In genomic region chr17:50977487-50978159, GRCh38 we compare ENCODE assay signal across 17 cellular contexts.
A peak's percentile ranks its signal among the peaks of the same experiment; 100 is the strongest.
DNase-seq lines count a peak whose midpoint lies in the region; ATAC-seq and TF ChIP-seq lines count a peak whose summit lies in the region.
"Had no signal": no experiment of that assay in that cellular context is flagged by ENCODE, and none has a peak within 500 bp of the region (broad histone marks: within the 10 kb centered on the region; RNA-seq: fewer than 3 reads in every experiment).

No MANE protein-coding gene starts in this region.

- no peaks in the 10 kb centered on the region for H3K9me2 ChIP-seq in SK-N-SH

- no peak overlapping the region for H3K4me3 ChIP-seq in SK-N-SH (ENCODE audit: low read depth in 2 of 2, low read length in 1 of 2)
- H3K4me3 ChIP-seq: esophagus squamous epithelium, uterus had no signal

- 0 out of 2 replicates have a peak overlapping the region, but pooled peaks have one; percentile 2 for H3K4me2 ChIP-seq in SK-N-SH

- no peak overlapping the region for H3K4me3 Mint-ChIP-seq in CD4-positive, alpha-beta T cell
- H3K4me3 Mint-ChIP-seq in activated T-helper 17 cell treated with anti-CD3 and anti-CD28 coated beads, Interleukin-2, amount 50 U/mL, for 72 hours = peak overlapping the region; percentile 60
- H3K4me3 Mint-ChIP-seq in mesothelial cell of epicardium = no peak overlapping the region
- H3K4me3 Mint-ChIP-seq: stimulated activated memory B cell treated with anti-CD40 and anti-IgM and Interleukin-4, amounts not matched to agents 10 μg/mL and 1 μg/mL and 100 μg/mL, for 72 hours had no signal

- CTCF ChIA-PET in SK-N-SH (lab: Yijun Ruan, JAX) = interaction anchor here (0.6 to 6.0 kb wide), 11 partner anchors 11 to 342 kb away, joined by 3 to 49 read pairs (median 4); partner anchors contain the start of gene NME1
- CTCF ChIA-PET in CD4-positive, alpha-beta T cell (lab: Charles Lee) = interaction anchor here (1.2 kb wide), 1 partner anchor 176 kb away, joined by 4 read pairs; the partner anchor contains the start of gene NME1

- no peaks in the 10 kb centered on the region for H3K27me3 Mint-ChIP-seq in CD4-positive, alpha-beta T cell
- H3K27me3 Mint-ChIP-seq in activated T-helper 17 cell treated with anti-CD3 and anti-CD28 coated beads, Interleukin-2, amount 50 U/mL, for 72 hours = no peaks in the 10 kb centered on the region
- no peaks in the 10 kb centered on the region for H3K27me3 Mint-ChIP-seq in mesothelial cell of epicardium (ENCODE audit: low read depth)
- H3K27me3 Mint-ChIP-seq: stimulated activated memory B cell treated with anti-CD40 and anti-IgM and Interleukin-4, amounts not matched to agents 10 μg/mL and 1 μg/mL and 100 μg/mL, for 72 hours had no signal

- no peaks in the 10 kb centered on the region for H3K27me3 ChIP-seq in SK-N-SH (ENCODE audit: insufficient read depth)
- H3K27me3 ChIP-seq in CD4-positive, alpha-beta T cell (ENCODE audit: control insufficient read depth, insufficient read depth, low read length) = no peaks in the 10 kb centered on the region
- H3K27me3 ChIP-seq: esophagus squamous epithelium, uterus had no signal

- H3K36me3 Mint-ChIP-seq in CD4-positive, alpha-beta T cell (ENCODE audit: low read depth) = peaks cover 94% of the 10 kb centered on the region
- H3K36me3 Mint-ChIP-seq in activated T-helper 17 cell treated with anti-CD3 and anti-CD28 coated beads, Interleukin-2, amount 50 U/mL, for 72 hours (ENCODE audit: low read depth) = peaks cover 100% of the 10 kb centered on the region
- H3K36me3 Mint-ChIP-seq in mesothelial cell of epicardium = peaks cover 31% of the 10 kb centered on the region

- peak overlapping the region in 1 of 2 experiments; percentile 26; a peak in 1 of 4 replicates for H3K27ac ChIP-seq in SK-N-SH (ENCODE audit: low read depth in 2 of 2, low read length in 1 of 2)
- no peak overlapping the region for H3K27ac ChIP-seq in CD4-positive, alpha-beta T cell (ENCODE audit: low read depth, low read length)

- TF ChIP-seq CTCF in SK-N-SH (IDR thresholded peaks at IDR 0.05) (no peak), mesothelial cell of epicardium (IDR thresholded peaks at IDR 0.05; ENCODE audit: unreplicated experiment) (no peak)
- no peak for TF ChIP-seq CTCF in CD4-positive, alpha-beta T cell (IDR thresholded peaks at IDR 0.05)

- TF ChIP-seq RAD21 in SK-N-SH (IDR thresholded peaks at IDR 0.05; ENCODE audit: low read length) = no peak

- peaks cover 63 to 83% of the 10 kb centered on the region in 2 experiments for H3K36me3 ChIP-seq in SK-N-SH (replicated peaks in 1 of 2; ENCODE audit: control insufficient read depth in 1 of 2, insufficient read depth in 2 of 2, low read length in 1 of 2)
- H3K36me3 ChIP-seq: uterus had no signal

- peak overlapping the region; percentile 10; the same call in 1 of the 2 replicates for H3K9ac ChIP-seq in SK-N-SH

- no peaks in the 10 kb centered on the region for H3K79me2 ChIP-seq in SK-N-SH (ENCODE audit: insufficient read depth)

- no peaks in the 10 kb centered on the region for H3K9me3 Mint-ChIP-seq in CD4-positive, alpha-beta T cell
- no peaks in the 10 kb centered on the region for H3K9me3 Mint-ChIP-seq in activated T-helper 17 cell treated with anti-CD3 and anti-CD28 coated beads, Interleukin-2, amount 50 U/mL, for 72 hours
- H3K9me3 Mint-ChIP-seq in mesothelial cell of epicardium = no peaks in the 10 kb centered on the region
- H3K9me3 Mint-ChIP-seq: stimulated activated memory B cell treated with anti-CD40 and anti-IgM and Interleukin-4, amounts not matched to agents 10 μg/mL and 1 μg/mL and 100 μg/mL, for 72 hours had no signal

- peaks cover 19% of the 10 kb centered on the region for H3K4me1 Mint-ChIP-seq in CD4-positive, alpha-beta T cell (ENCODE audit: low read depth)
- H3K4me1 Mint-ChIP-seq in activated T-helper 17 cell treated with anti-CD3 and anti-CD28 coated beads, Interleukin-2, amount 50 U/mL, for 72 hours = peaks cover 13% of the 10 kb centered on the region
- H3K4me1 Mint-ChIP-seq in mesothelial cell of epicardium = peaks cover 3% of the 10 kb centered on the region

- H2AFZ ChIP-seq in SK-N-SH (ENCODE audit: low read depth) = no peak overlapping the region

- peaks cover 10 to 25% of the 10 kb centered on the region in 2 experiments; a peak in 3 of 4 replicates for H3K4me1 ChIP-seq in SK-N-SH (ENCODE audit: control insufficient read depth in 1 of 2, insufficient read depth in 2 of 2, low read depth in 1 of 2, low read length in 1 of 2)
- H3K4me1 ChIP-seq: esophagus squamous epithelium, uterus had no signal

- H3K27ac Mint-ChIP-seq in CD4-positive, alpha-beta T cell = peak overlapping the region; percentile 38
- H3K27ac Mint-ChIP-seq in activated T-helper 17 cell treated with anti-CD3 and anti-CD28 coated beads, Interleukin-2, amount 50 U/mL, for 72 hours = peak overlapping the region; percentile 97
- H3K27ac Mint-ChIP-seq in mesothelial cell of epicardium = peak overlapping the region; percentile 72
- H3K27ac Mint-ChIP-seq: stimulated activated memory B cell treated with anti-CD40 and anti-IgM and Interleukin-4, amounts not matched to agents 10 μg/mL and 1 μg/mL and 100 μg/mL, for 72 hours had no signal

- intact Hi-C loops in CD4-positive, alpha-beta T cell (cut with DNase I, micrococcal nuclease) = no loop called here

- H3K9me3 ChIP-seq in SK-N-SH = no peaks in the 10 kb centered on the region
- H3K9me3 ChIP-seq in CD4-positive, alpha-beta T cell (ENCODE audit: control insufficient read depth, low read length) = no peaks in the 10 kb centered on the region
- H3K9me3 ChIP-seq: esophagus squamous epithelium, uterus had no signal

- DNase-seq in SK-N-SH = no peak
- DNase-seq in CD4-positive, alpha-beta T cell = no peak
- no peak for DNase-seq in mesothelial cell of epicardium (ENCODE audit: low spot score in 2 of 2, unreplicated experiment in 2 of 2)
- no peak for DNase-seq in NCI-H748 (lab: John Stamatoyannopoulos, UW; ENCODE audit: unreplicated experiment)
- no peak for DNase-seq in NCI-H524 (lab: John Stamatoyannopoulos, UW)
- DNase-seq: 8988T; cortex of kidney; esophagus squamous epithelium; hypothalamus; NCI-H2171; NK-92 treated with Interleukin-12 subunit alpha and Interleukin-12 subunit beta, amount 100 ng/mL, for 24 hours; SHP77 treated with DMSO at 0.1 percent for 48 hours; uterus had no signal

- 77% methylated on average over 4 of the region's 4 CpGs for WGBS in SK-N-SH (ENCODE audit: low lambda C conversion rate)

- no peaks in the 10 kb centered on the region for H4K20me1 ChIP-seq in SK-N-SH (ENCODE audit: insufficient read depth)

- ATAC-seq in SK-N-SH treated with all-trans-retinoic acid at 6 μM for 48 hours (no peak), HG02763 (IDR thresholded peaks at IDR 0.05; ENCODE audit: unreplicated experiment) (no peak)
- no peak for ATAC-seq in CD4-positive, alpha-beta T cell (ENCODE audit: poor library complexity)
- ATAC-seq in activated T-helper 17 cell treated with anti-CD3 and anti-CD28 coated beads, Interleukin-2, amount 50 U/mL, for 72 hours (replicated peaks) = no peak
- ATAC-seq: stimulated activated memory B cell treated with anti-CD40 and anti-IgM and Interleukin-4, amounts not matched to agents 10 μg/mL and 1 μg/mL and 100 μg/mL, for 72 hours had no signal

- H3F3A ChIP-seq in SK-N-SH (replicated peaks; ENCODE audit: insufficient read depth) = no peaks in the 10 kb centered on the region

- no peak for TF ChIP-seq EP300 in SK-N-SH (IDR thresholded peaks at IDR 0.05; ENCODE audit: borderline replicate concordance in 1 of 2, low read depth in 1 of 2, low read length in 1 of 2)

- POLR2A ChIA-PET in SK-N-SH (lab: Yijun Ruan, JAX) = interaction anchor here (1.0 kb wide), 1 partner anchor 23 kb away, joined by 4 read pairs; no protein-coding TSS in a partner anchor
- POLR2A ChIA-PET in CD4-positive, alpha-beta T cell (lab: Charles Lee) = no interaction called here

TF ChIP-seq in SK-N-SH, 30 proteins besides CTCF, POLR2A, EP300 and RAD21:
- no peak for TF ChIP-seq MAX (IDR thresholded peaks at IDR 0.05; ENCODE audit: low read depth)
- no peak for TF ChIP-seq JUND (IDR thresholded peaks at IDR 0.05)
- TF ChIP-seq ELF1 (IDR thresholded peaks at IDR 0.05) = no peak
- no peak for TF ChIP-seq SMC3 (IDR thresholded peaks at IDR 0.05; ENCODE audit: low read depth, low read length)

TF ChIP-seq in SK-N-SH treated with all-trans-retinoic acid at 6 μM for 48 hours, 23 proteins besides CTCF, POLR2A, EP300 and RAD21 (continues in another document):
- no peak for TF ChIP-seq ESRRG (CRISPR knock-in tag; IDR thresholded peaks at IDR 0.05)
- no peak for TF ChIP-seq TOX (CRISPR knock-in tag; IDR thresholded peaks at IDR 0.05; ENCODE audit: borderline replicate concordance)
- no peak for TF ChIP-seq OSR1 (CRISPR knock-in tag; IDR thresholded peaks at IDR 0.05)
- no peak for TF ChIP-seq BACH2 (CRISPR knock-in tag; IDR thresholded peaks at IDR 0.05; ENCODE audit: borderline replicate concordance)
- TF ChIP-seq ARNTL (CRISPR knock-in tag; IDR thresholded peaks at IDR 0.05; ENCODE audit: borderline replicate concordance, low read depth) = no peak
- no peak for TF ChIP-seq PPARA (CRISPR knock-in tag; IDR thresholded peaks at IDR 0.05; ENCODE audit: borderline replicate concordance)
- no peak for TF ChIP-seq TCF4 (CRISPR knock-in tag; IDR thresholded peaks at IDR 0.05; ENCODE audit: borderline replicate concordance)
- TF ChIP-seq ZFP30 (CRISPR knock-in tag; IDR thresholded peaks at IDR 0.05) = no peak
- TF ChIP-seq POU6F1 (CRISPR knock-in tag; IDR thresholded peaks at IDR 0.05; ENCODE audit: borderline replicate concordance, low read depth) = no peak
- TF ChIP-seq CSDC2 (CRISPR knock-in tag; IDR thresholded peaks at IDR 0.05) = no peak
- TF ChIP-seq ZNF8 (CRISPR knock-in tag; IDR thresholded peaks at IDR 0.05) = no peak

Comparison
In these comparisons a context has a peak if more than half of its experiments do, and no peak if none do; other contexts are left out.
1. H3K27ac Mint-ChIP-seq: peak in every context shown above with its lines; median percentile 97 in activated T-helper 17 cell treated with anti-CD3 and anti-CD28 coated beads, Interleukin-2, amount 50 U/mL, for 72 hours; 72 in mesothelial cell of epicardium; 38 in CD4-positive, alpha-beta T cell.